In genomic region chr1:18921506-18922251, GRCh38 we compare ENCODE assay signal across 8 cellular contexts. TPM values are rescaled to one million over a fixed set of nuclear protein-coding genes. Genes with fewer than 3 reads are reported as not detected.
A peak's percentile ranks its signal among the peaks of the same experiment; 100 is the strongest.
DNase-seq lines count a peak whose midpoint lies in the region; ATAC-seq and TF ChIP-seq lines count a peak whose summit lies in the region.

No MANE protein-coding gene starts in this region.

- ATAC-seq in CD4-positive, alpha-beta T cell (ENCODE audit: poor library complexity), result no peak
- no peak for ATAC-seq in activated T-helper 17 cell treated with anti-CD3 and anti-CD28 coated beads, Interleukin-2, amount 50 U/mL, for 72 hours (replicated peaks)
- ATAC-seq in heart left ventricle, result peak in 3 of 4 donors; percentile 2 to 10 (median 2)
- no peak for ATAC-seq in HG03565 (IDR thresholded peaks at IDR 0.05; ENCODE audit: unreplicated experiment)

- 55 to 66% (median 60%) methylated on average over 17 of the region's 17 CpGs for WGBS in heart left ventricle, 4 donors
- WGBS in sigmoid colon, 2 donors, result 44 to 75% methylated on average over 17 of the region's 17 CpGs

- no peaks in the 10 kb centered on the region for H3K9me3 Mint-ChIP-seq in CD4-positive, alpha-beta T cell
- no peaks in the 10 kb centered on the region for H3K9me3 Mint-ChIP-seq in activated T-helper 17 cell treated with anti-CD3 and anti-CD28 coated beads, Interleukin-2, amount 50 U/mL, for 72 hours
- peaks cover 2% of the 10 kb centered on the region for H3K9me3 Mint-ChIP-seq in activated naive CD8-positive, alpha-beta T cell treated with anti-CD3 and anti-CD28 coated beads for 36 hours
- H3K9me3 Mint-ChIP-seq in endothelial cell (ENCODE audit: unreplicated experiment), result no peaks in the 10 kb centered on the region

- H3K27me3 Mint-ChIP-seq in CD4-positive, alpha-beta T cell, result no peaks in the 10 kb centered on the region
- H3K27me3 Mint-ChIP-seq in activated T-helper 17 cell treated with anti-CD3 and anti-CD28 coated beads, Interleukin-2, amount 50 U/mL, for 72 hours, result no peaks in the 10 kb centered on the region
- no peaks in the 10 kb centered on the region for H3K27me3 Mint-ChIP-seq in activated naive CD8-positive, alpha-beta T cell treated with anti-CD3 and anti-CD28 coated beads for 36 hours
- peaks cover 9% of the 10 kb centered on the region for H3K27me3 Mint-ChIP-seq in endothelial cell (ENCODE audit: unreplicated experiment)

- peak overlapping the region; percentile 11 for H3K27ac ChIP-seq in CD4-positive, alpha-beta T cell (ENCODE audit: low read depth, low read length)
- H3K27ac ChIP-seq in heart left ventricle (peak overlapping the region; percentile 57 to 97 (median 92)), sigmoid colon (peak overlapping the region; percentile 92 to 98 (median 93))

- DNase-seq in CD4-positive, alpha-beta T cell, result no peak
- DNase-seq in heart left ventricle, result peak in 1 of 5 donors; percentile 32
- DNase-seq in sigmoid colon, result no peak
- no peak for DNase-seq in ureter (ENCODE audit: low spot score)
- DNase-seq in activated naive CD8-positive, alpha-beta T cell treated with anti-CD3 and anti-CD28 coated beads for 36 hours, result no peak
- DNase-seq in endothelial cell (ENCODE audit: low spot score), result no peak

- H3K4me3 ChIP-seq in heart left ventricle (peak overlapping the region in 8 of 12 donors; percentile 3 to 35 (median 16)), sigmoid colon (peak overlapping the region in 1 of 4 donors; percentile 17)

- H3K36me3 ChIP-seq in heart left ventricle (peaks cover 0 to 18% (median 10%) of the 10 kb centered on the region in 9 donors), sigmoid colon (peaks cover 0 to 22% (median 7%) of the 10 kb centered on the region in 4 donors)

- intact Hi-C loops in CD4-positive, alpha-beta T cell (cut with DNase I, micrococcal nuclease), result no loop called here
- intact Hi-C loops in heart left ventricle (cut with DNase I) (loop anchor here in 6 of 10 donors (2.0 to 5.0 kb wide), 5 partner anchors 29 to 36 kb away; partner anchors contain the start of gene IFFO2 (in 3 of the 6)), sigmoid colon (cut with DNase I) (loop anchor here (2.0 to 5.0 kb wide), 2 partner anchors 27 to 151 kb away; no protein-coding TSS in a partner anchor)

- H3K4me1 ChIP-seq in heart left ventricle (peaks cover 10 to 53% (median 44%) of the 10 kb centered on the region in 12 donors), sigmoid colon (peaks cover 0 to 54% (median 46%) of the 10 kb centered on the region in 4 donors)

- TF ChIP-seq EP300 in sigmoid colon (IDR thresholded peaks at IDR 0.05), result peak in 1 of 4 donors; percentile 2

- peak overlapping the region; percentile 57 for H3K27ac Mint-ChIP-seq in CD4-positive, alpha-beta T cell
- H3K27ac Mint-ChIP-seq in activated T-helper 17 cell treated with anti-CD3 and anti-CD28 coated beads, Interleukin-2, amount 50 U/mL, for 72 hours, result peak overlapping the region; percentile 58
- H3K27ac Mint-ChIP-seq in activated naive CD8-positive, alpha-beta T cell treated with anti-CD3 and anti-CD28 coated beads for 36 hours, result no peak overlapping the region
- H3K27ac Mint-ChIP-seq in endothelial cell (ENCODE audit: unreplicated experiment), result no peak overlapping the region

- peaks cover 58% of the 10 kb centered on the region for H3K4me1 Mint-ChIP-seq in CD4-positive, alpha-beta T cell (ENCODE audit: low read depth)
- H3K4me1 Mint-ChIP-seq in activated T-helper 17 cell treated with anti-CD3 and anti-CD28 coated beads, Interleukin-2, amount 50 U/mL, for 72 hours, result peaks cover 11% of the 10 kb centered on the region
- peaks cover 28% of the 10 kb centered on the region for H3K4me1 Mint-ChIP-seq in activated naive CD8-positive, alpha-beta T cell treated with anti-CD3 and anti-CD28 coated beads for 36 hours
- peaks cover 16% of the 10 kb centered on the region for H3K4me1 Mint-ChIP-seq in endothelial cell (ENCODE audit: unreplicated experiment)

- TF ChIP-seq CTCF in CD4-positive, alpha-beta T cell (IDR thresholded peaks at IDR 0.05), result no peak
- TF ChIP-seq CTCF in heart left ventricle (IDR thresholded peaks at IDR 0.05) (peak in 7 of 12 donors; percentile 12 to 48 (median 28)), sigmoid colon (IDR thresholded peaks at IDR 0.05) (peak; percentile 21 to 34 (median 28)), endothelial cell (IDR thresholded peaks at IDR 0.05; ENCODE audit: unreplicated experiment) (no peak)

- peaks cover 34% of the 10 kb centered on the region for H3K36me3 Mint-ChIP-seq in CD4-positive, alpha-beta T cell (ENCODE audit: low read depth)
- peaks cover 32% of the 10 kb centered on the region for H3K36me3 Mint-ChIP-seq in activated T-helper 17 cell treated with anti-CD3 and anti-CD28 coated beads, Interleukin-2, amount 50 U/mL, for 72 hours (ENCODE audit: low read depth)
- H3K36me3 Mint-ChIP-seq in activated naive CD8-positive, alpha-beta T cell treated with anti-CD3 and anti-CD28 coated beads for 36 hours, result peaks cover 12% of the 10 kb centered on the region
- H3K36me3 Mint-ChIP-seq in endothelial cell (ENCODE audit: low read depth, unreplicated experiment), result peaks cover 7% of the 10 kb centered on the region

- TF ChIP-seq POLR2A in heart left ventricle (IDR thresholded peaks at IDR 0.05), result no peak
- no peak for TF ChIP-seq POLR2A in sigmoid colon (IDR thresholded peaks at IDR 0.05)

- no peaks in the 10 kb centered on the region for H3K9me3 ChIP-seq in CD4-positive, alpha-beta T cell (ENCODE audit: control insufficient read depth, low read length)
- no peaks in the 10 kb centered on the region for H3K9me3 ChIP-seq in heart left ventricle
- no peaks in the 10 kb centered on the region for H3K9me3 ChIP-seq in sigmoid colon

- no peak overlapping the region for H3K4me3 Mint-ChIP-seq in CD4-positive, alpha-beta T cell
- H3K4me3 Mint-ChIP-seq in activated T-helper 17 cell treated with anti-CD3 and anti-CD28 coated beads, Interleukin-2, amount 50 U/mL, for 72 hours, result no peak overlapping the region
- H3K4me3 Mint-ChIP-seq in activated naive CD8-positive, alpha-beta T cell treated with anti-CD3 and anti-CD28 coated beads for 36 hours, result no peak overlapping the region
- no peak overlapping the region for H3K4me3 Mint-ChIP-seq in endothelial cell (ENCODE audit: unreplicated experiment)

- CTCF ChIA-PET in CD4-positive, alpha-beta T cell (lab: Charles Lee), result interaction anchor here (1.6 to 2.5 kb wide), 2 partner anchors 9 to 15 kb away, joined by 3 to 9 read pairs; no protein-coding TSS in a partner anchor

- POLR2A ChIA-PET in CD4-positive, alpha-beta T cell (lab: Charles Lee), result interaction anchor here (7.7 kb wide), 1 partner anchor 35 kb away, joined by 150 read pairs; the partner anchor contains the start of gene IFFO2

- H3K27me3 ChIP-seq in CD4-positive, alpha-beta T cell (ENCODE audit: control insufficient read depth, insufficient read depth, low read length), result no peaks in the 10 kb centered on the region
- H3K27me3 ChIP-seq in heart left ventricle (no peaks in the 10 kb centered on the region), sigmoid colon (no peaks in the 10 kb centered on the region)

RNA-seq across cellular contexts. Expression of gene ALDH4A1, which starts 19.3 kb away (rescaled TPM):
- total RNA-seq in CD4-positive, alpha-beta T cell, result under 1 TPM; 0.61 to 0.71 TPM
- total RNA-seq in activated T-helper 17 cell treated with anti-CD3 and anti-CD28 coated beads, Interleukin-2, amount 50 U/mL, for 72 hours, result 1 to 10 TPM; 3.5 to 4.8 TPM
- 10 to 100 TPM; 20.8 to 57.6 (median 30.6) TPM for total RNA-seq in heart left ventricle
- 10 to 100 TPM; 22.0 to 33.3 TPM for polyA plus RNA-seq in heart left ventricle
- total RNA-seq in sigmoid colon, result 10 to 100 TPM in 1 of 4 donors, 1 to 10 TPM in 3; 6.7 to 12.8 (median 8.4) TPM
- 10 to 100 TPM in 1 of 3 donors, 1 to 10 TPM in 2; 2.4 to 11.0 (median 3.7) TPM for polyA plus RNA-seq in sigmoid colon
- total RNA-seq in ureter, result 74.4 TPM
- total RNA-seq in activated naive CD8-positive, alpha-beta T cell treated with anti-CD3 and anti-CD28 coated beads for 36 hours, result 1 to 10 TPM; 3.9 to 4.7 TPM
- total RNA-seq in endothelial cell (ENCODE audit: unreplicated experiment), result 27.8 TPM

RNA-seq across cellular contexts. Expression of gene IFFO2, which starts 34.8 kb away (rescaled TPM):
- 100 to 1,000 TPM; 106 to 112 TPM for total RNA-seq in CD4-positive, alpha-beta T cell
- total RNA-seq in activated T-helper 17 cell treated with anti-CD3 and anti-CD28 coated beads, Interleukin-2, amount 50 U/mL, for 72 hours, result 10 to 100 TPM; 17.0 to 38.2 TPM
- total RNA-seq in heart left ventricle (1 to 10 TPM; 3.1 to 9.0 (median 5.3) TPM), sigmoid colon (10 to 100 TPM in 2 of 4 donors, 1 to 10 TPM in 2; 7.5 to 35.0 (median 13.8) TPM), ureter (15.0 TPM), endothelial cell (ENCODE audit: unreplicated experiment) (16.7 TPM)
- polyA plus RNA-seq in heart left ventricle (1 to 10 TPM; 2.5 to 3.9 TPM), sigmoid colon (1 to 10 TPM; 1.2 to 8.6 (median 7.2) TPM)
- 10 to 100 TPM; 21.4 to 21.7 TPM for total RNA-seq in activated naive CD8-positive, alpha-beta T cell treated with anti-CD3 and anti-CD28 coated beads for 36 hours

Comparison
In these comparisons a context has a peak if more than half of its experiments do, and no peak if none do; other contexts are left out.
1. ATAC-seq: peak in heart left ventricle (3 of 4); none in CD4-positive, alpha-beta T cell (single experiment), activated T-helper 17 cell treated with anti-CD3 and anti-CD28 coated beads, Interleukin-2, amount 50 U/mL, for 72 hours (single experiment) and HG03565 (single experiment).
2. H3K27ac ChIP-seq: peak in every context shown above with its lines; median percentile 93 in sigmoid colon; 92 in heart left ventricle; 11 in CD4-positive, alpha-beta T cell.
3. H3K27ac Mint-ChIP-seq: peak in CD4-positive, alpha-beta T cell (single experiment) and activated T-helper 17 cell treated with anti-CD3 and anti-CD28 coated beads, Interleukin-2, amount 50 U/mL, for 72 hours (single experiment); none in activated naive CD8-positive, alpha-beta T cell treated with anti-CD3 and anti-CD28 coated beads for 36 hours (single experiment) and endothelial cell (single experiment).
4. CTCF ChIP-seq: peak in heart left ventricle (7 of 12) and sigmoid colon (4 of 4); none in CD4-positive, alpha-beta T cell (single experiment) and endothelial cell (single experiment).
5. intact Hi-C loops: an anchor here in heart left ventricle (2.0 to 5.0 kb wide) and sigmoid colon (2.0 to 5.0 kb wide); none called in CD4-positive, alpha-beta T cell.